Comparison of ENCODE assay signal across 39 cellular contexts in genomic region chr9:11443631-11444030, GRCh38.
"Had no signal": no experiment of that assay in that cellular context is flagged by ENCODE, and none has a peak within 500 bp of the region (broad histone marks: within the 10 kb centered on the region; RNA-seq: fewer than 3 reads in every experiment).

No MANE protein-coding gene starts in this region.

- DNase-seq: activated effector memory CD4-positive, alpha-beta T cell treated with anti-CD3 and anti-CD28 coated beads, Interleukin-2, amount 50 U/mL, for 16 hours; activated effector memory CD4-positive, alpha-beta T cell treated with Interleukin-2 at 50 U/mL for 16 hours; activated gamma-delta T cell; activated gamma-delta T cell treated with Interleukin-2 at 50 U/mL for 16 hours; activated naive CD4-positive, alpha-beta T cell; activated naive CD4-positive, alpha-beta T cell treated with anti-CD3 and anti-CD28 coated beads for 36 hours; activated naive CD4-positive, alpha-beta T cell treated with anti-CD3 and anti-CD28 coated beads, Interleukin-2, amount 10 ng/mL, durations not matched to agents 7 days and 5 days; activated naive CD4-positive, alpha-beta T cell treated with anti-CD3 and anti-CD28 coated beads, Interleukin-2, amount 50 U/mL, for 16 hours; activated naive CD4-positive, alpha-beta T cell treated with Interleukin-2 at 50 U/mL for 16 hours; activated naive CD8-positive, alpha-beta T cell treated with anti-CD3 and anti-CD28 coated beads for 36 hours; activated naive CD8-positive, alpha-beta T cell treated with anti-CD3 and anti-CD28 coated beads, Interleukin-2, amount 10 ng/mL, durations not matched to agents 7 days and 5 days; activated naive CD8-positive, alpha-beta T cell treated with anti-CD3 and anti-CD28 coated beads, Interleukin-2, amount 50 U/mL, for 24 hours; activated T-cell treated with anti-CD3 and anti-CD28 coated beads for 4 hours; activated T-cell treated with anti-CD3 and anti-CD28 coated beads, Interleukin-2, amount 50 U/mL, for 1 hour; activated T-cell treated with anti-CD3 and anti-CD28 coated beads, Interleukin-2, amount 50 U/mL, for 24 hours; activated T-cell treated with anti-CD3 and anti-CD28 coated beads, Interleukin-2, amount 50 U/mL, for 4 hours; activated T-cell treated with anti-CD3 and anti-CD28 coated beads, Interleukin-2, amount 50 U/mL, for 48 hours; activated T-cell treated with anti-CD3 and anti-CD28 coated beads, Interleukin-2, amount 50 U/mL, for 72 hours; adrenal gland; amniotic stem cell; amygdala; anterior cingulate cortex; aorta; body of pancreas; brain microvascular endothelial cell; central memory CD4-positive, alpha-beta T cell; cerebellar nuclear complex had no signal

- H3K27me3 Mint-ChIP-seq: activated naive CD4-positive, alpha-beta T cell treated with anti-CD3 and anti-CD28 coated beads, Interleukin-2, amount 10 ng/mL, durations not matched to agents 7 days and 5 days; activated naive CD4-positive, alpha-beta T cell treated with anti-CD3 and anti-CD28 coated beads, Interleukin-2, amount 50 U/mL, for 24 hours; activated naive CD8-positive, alpha-beta T cell; activated naive CD8-positive, alpha-beta T cell treated with anti-CD3 and anti-CD28 coated beads for 36 hours; activated naive CD8-positive, alpha-beta T cell treated with anti-CD3 and anti-CD28 coated beads, Interleukin-2, amount 10 ng/mL, durations not matched to agents 7 days and 5 days; activated naive CD8-positive, alpha-beta T cell treated with anti-CD3 and anti-CD28 coated beads, Interleukin-2, amount 50 U/mL, for 24 hours; activated T-cell treated with anti-CD3 and anti-CD28 coated beads, Interleukin-2, amount 50 U/mL, for 24 hours; activated T-helper 17 cell treated with anti-CD3 and anti-CD28 coated beads, Interleukin-2, amount 50 U/mL, for 72 hours; central memory CD8-positive, alpha-beta T cell had no signal

- H3K4me3 ChIP-seq: adrenal gland, ascending aorta, body of pancreas, breast epithelium, cardiac muscle cell had no signal

- H3K27me3 ChIP-seq: adrenal gland, ascending aorta, body of pancreas, brain microvascular endothelial cell, breast epithelium, cardiac muscle cell had no signal

- H3K36me3 ChIP-seq: adrenal gland, ascending aorta, brain microvascular endothelial cell, breast epithelium, cardiac muscle cell had no signal

- H3K4me1 Mint-ChIP-seq: activated naive CD4-positive, alpha-beta T cell treated with anti-CD3 and anti-CD28 coated beads, Interleukin-2, amount 10 ng/mL, durations not matched to agents 7 days and 5 days; activated naive CD4-positive, alpha-beta T cell treated with anti-CD3 and anti-CD28 coated beads, Interleukin-2, amount 50 U/mL, for 24 hours; activated naive CD8-positive, alpha-beta T cell treated with anti-CD3 and anti-CD28 coated beads for 36 hours; activated naive CD8-positive, alpha-beta T cell treated with anti-CD3 and anti-CD28 coated beads, Interleukin-2, amount 10 ng/mL, durations not matched to agents 7 days and 5 days; activated naive CD8-positive, alpha-beta T cell treated with anti-CD3 and anti-CD28 coated beads, Interleukin-2, amount 50 U/mL, for 24 hours; activated T-helper 17 cell treated with anti-CD3 and anti-CD28 coated beads, Interleukin-2, amount 50 U/mL, for 72 hours; brain; central memory CD8-positive, alpha-beta T cell had no signal

- H3K9me3 Mint-ChIP-seq: brain had no signal

- H3K9me3 ChIP-seq: adrenal gland, ascending aorta, body of pancreas had no signal

- H3K36me3 Mint-ChIP-seq: activated naive CD4-positive, alpha-beta T cell treated with anti-CD3 and anti-CD28 coated beads, Interleukin-2, amount 10 ng/mL, durations not matched to agents 7 days and 5 days; activated naive CD4-positive, alpha-beta T cell treated with anti-CD3 and anti-CD28 coated beads, Interleukin-2, amount 50 U/mL, for 24 hours; activated naive CD8-positive, alpha-beta T cell; activated naive CD8-positive, alpha-beta T cell treated with anti-CD3 and anti-CD28 coated beads for 36 hours; activated naive CD8-positive, alpha-beta T cell treated with anti-CD3 and anti-CD28 coated beads, Interleukin-2, amount 10 ng/mL, durations not matched to agents 7 days and 5 days; brain had no signal

- H3K4me1 ChIP-seq: adrenal gland, ascending aorta, body of pancreas, breast epithelium had no signal

- H3K4me3 Mint-ChIP-seq: activated naive CD4-positive, alpha-beta T cell treated with anti-CD3 and anti-CD28 coated beads for 36 hours; activated naive CD4-positive, alpha-beta T cell treated with anti-CD3 and anti-CD28 coated beads, Interleukin-2, amount 10 ng/mL, durations not matched to agents 7 days and 5 days; activated naive CD4-positive, alpha-beta T cell treated with anti-CD3 and anti-CD28 coated beads, Interleukin-2, amount 50 U/mL, for 24 hours; activated naive CD8-positive, alpha-beta T cell; activated naive CD8-positive, alpha-beta T cell treated with anti-CD3 and anti-CD28 coated beads for 36 hours; activated naive CD8-positive, alpha-beta T cell treated with anti-CD3 and anti-CD28 coated beads, Interleukin-2, amount 10 ng/mL, durations not matched to agents 7 days and 5 days; activated naive CD8-positive, alpha-beta T cell treated with anti-CD3 and anti-CD28 coated beads, Interleukin-2, amount 50 U/mL, for 24 hours; activated T-cell treated with anti-CD3 and anti-CD28 coated beads, Interleukin-2, amount 50 U/mL, for 24 hours; activated T-cell treated with anti-CD3 and anti-CD28 coated beads, Interleukin-2, amount 50 U/mL, for 4 hours; activated T-cell treated with anti-CD3 and anti-CD28 coated beads, Interleukin-2, amount 50 U/mL, for 72 hours; activated T-helper 1 cell treated with anti-CD3 and anti-CD28 coated beads, Interleukin-12 subunit alpha, Interleukin-12 subunit beta, Interleukin-2, Interleukin-4 antibody, amounts not matched to agents 30 ng/mL and 10 ng/mL and 1 ng/mL, durations not matched to agents 14 hours and 24 hours and 36 hours; activated T-helper 17 cell treated with anti-CD3 and anti-CD28 coated beads, Interleukin-2, amount 50 U/mL, for 72 hours; brain; central memory CD8-positive, alpha-beta T cell had no signal

- H3K27ac Mint-ChIP-seq: activated naive CD4-positive, alpha-beta T cell treated with anti-CD3 and anti-CD28 coated beads for 36 hours; activated naive CD4-positive, alpha-beta T cell treated with anti-CD3 and anti-CD28 coated beads, Interleukin-2, amount 10 ng/mL, durations not matched to agents 7 days and 5 days; activated naive CD4-positive, alpha-beta T cell treated with anti-CD3 and anti-CD28 coated beads, Interleukin-2, amount 50 U/mL, for 24 hours; activated naive CD4-positive, alpha-beta T cell treated with anti-CD3 and anti-CD28 coated beads, Interleukin-2, amount 50 U/mL, for 72 hours; activated naive CD8-positive, alpha-beta T cell; activated naive CD8-positive, alpha-beta T cell treated with anti-CD3 and anti-CD28 coated beads for 36 hours; activated naive CD8-positive, alpha-beta T cell treated with anti-CD3 and anti-CD28 coated beads, Interleukin-2, amount 10 ng/mL, durations not matched to agents 7 days and 5 days; activated naive CD8-positive, alpha-beta T cell treated with anti-CD3 and anti-CD28 coated beads, Interleukin-2, amount 50 U/mL, for 24 hours; activated T-cell treated with anti-CD3 and anti-CD28 coated beads, Interleukin-2, amount 50 U/mL, for 24 hours; activated T-cell treated with anti-CD3 and anti-CD28 coated beads, Interleukin-2, amount 50 U/mL, for 72 hours; activated T-helper 1 cell treated with anti-CD3 and anti-CD28 coated beads, Interleukin-12 subunit alpha, Interleukin-12 subunit beta, Interleukin-2, Interleukin-4 antibody, amounts not matched to agents 30 ng/mL and 10 ng/mL and 1 ng/mL, durations not matched to agents 14 hours and 24 hours and 36 hours; activated T-helper 17 cell treated with anti-CD3 and anti-CD28 coated beads, Interleukin-2, amount 50 U/mL, for 72 hours; activated T-helper 2 cell treated with anti-CD3 and anti-CD28 coated beads, Interferon-gamma antibody, Interleukin-2, Interleukin-4, amounts not matched to agents 10 μg/mL and 5 μg/mL and 100 μg/mL, durations not matched to agents 14 hours and 24 hours and 36 hours; brain had no signal

- FAIRE-seq: astrocyte had no signal

- H3K27ac ChIP-seq: adrenal gland, ascending aorta, body of pancreas, brain microvascular endothelial cell, breast epithelium, cardiac muscle cell had no signal

- ATAC-seq: activated naive CD4-positive, alpha-beta T cell treated with anti-CD3 and anti-CD28 coated beads, Interleukin-2, amount 50 U/mL, for 72 hours; activated naive CD8-positive, alpha-beta T cell treated with anti-CD3 and anti-CD28 coated beads, Interleukin-2, amount 50 U/mL, for 24 hours; activated T-cell treated with anti-CD3 and anti-CD28 coated beads, Interleukin-2, amount 50 U/mL, for 4 hours; activated T-cell treated with anti-CD3 and anti-CD28 coated beads, Interleukin-2, amount 50 U/mL, for 72 hours; activated T-helper 17 cell treated with anti-CD3 and anti-CD28 coated beads, Interleukin-2, amount 50 U/mL, for 72 hours; body of pancreas had no signal
